In the genomic region with DNA sequence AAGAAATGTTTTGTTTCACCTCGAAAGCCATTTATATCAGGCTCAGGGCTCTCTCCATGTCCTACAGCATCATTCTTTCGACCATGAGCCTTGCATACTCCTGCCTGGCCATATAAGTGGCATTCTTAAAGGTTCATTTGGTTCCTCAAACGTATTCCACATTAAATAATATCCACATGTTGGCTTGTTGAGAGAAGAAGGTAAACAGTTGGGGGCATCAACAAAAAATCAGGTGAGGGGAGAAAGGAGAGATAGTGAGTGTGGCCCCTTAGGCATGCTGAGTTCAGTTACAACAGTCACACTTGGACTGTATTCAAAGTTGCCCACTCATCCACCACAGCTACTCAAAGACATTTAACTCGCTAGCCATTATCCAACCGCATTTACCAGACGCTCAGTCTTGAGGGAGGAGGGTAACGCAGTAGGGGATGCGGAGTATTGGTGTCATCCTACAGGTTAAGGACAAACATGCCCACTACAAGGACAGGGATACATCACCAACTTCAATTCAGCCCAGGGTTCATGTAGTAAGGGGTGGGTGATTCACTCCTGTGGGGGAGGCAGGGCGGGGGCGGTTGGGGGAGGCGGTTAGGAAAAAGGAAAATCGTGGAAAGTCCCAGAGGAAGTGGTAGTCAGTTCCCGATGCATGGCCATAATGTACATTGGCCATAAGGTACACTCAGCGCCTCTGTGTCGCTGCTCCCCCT, we compare ENCODE assay signal across 8 cellular contexts. TPM values are rescaled to one million over a fixed set of nuclear protein-coding genes. Genes with fewer than 3 reads are reported as not detected.
DNase-seq lines count a peak whose midpoint lies in the region; ATAC-seq and TF ChIP-seq lines count a peak whose summit lies in the region.

No MANE protein-coding gene starts in this region.

- no peaks in the 10 kb centered on the region for H3K27me3 ChIP-seq in SJCRH30

- H3K9me3 ChIP-seq in SJCRH30 (replicated peaks), result no peaks in the 10 kb centered on the region; the same call in 1 of the 2 replicates

- peaks cover 12% of the 10 kb centered on the region for H3K27me3 Mint-ChIP-seq in progenitor cell of endocrine pancreas

- peaks cover 34% of the 10 kb centered on the region for H3K4me1 Mint-ChIP-seq in progenitor cell of endocrine pancreas (ENCODE audit: low read depth)

- H3K27ac ChIP-seq in SJCRH30, result peak overlapping the region; percentile 68; the same call in 1 of the 2 replicates

- ATAC-seq in GM21737 (IDR thresholded peaks at IDR 0.05; ENCODE audit: unreplicated experiment) (no peak), HG02623 (IDR thresholded peaks at IDR 0.05; ENCODE audit: unreplicated experiment) (no peak)

- no peaks in the 10 kb centered on the region for H3K9me3 Mint-ChIP-seq in progenitor cell of endocrine pancreas (ENCODE audit: low read depth)

- peaks cover 3% of the 10 kb centered on the region; the same call in 1 of the 2 replicates for H3K36me3 ChIP-seq in SJCRH30

- peaks cover 5% of the 10 kb centered on the region for H3K36me3 Mint-ChIP-seq in progenitor cell of endocrine pancreas (ENCODE audit: insufficient read depth)

- H3K4me3 ChIP-seq in GM12875 (ENCODE audit: low read depth, low read length) (peak overlapping the region; percentile 82), SJCRH30 (peak overlapping the region; percentile 84), fibroblast of villous mesenchyme (ENCODE audit: low read depth, low read length) (peak overlapping the region; percentile 77)

- DNase-seq in SJCRH30, result peak; percentile 9 to 20
- DNase-seq in fibroblast of villous mesenchyme (ENCODE audit: low read depth), result peak; percentile 59
- no peak for DNase-seq in progenitor cell of endocrine pancreas (ENCODE audit: low spot score, unreplicated experiment)
- DNase-seq in SIG-M5 treated with dmso at 0.1 percent for 504 hours (lab: John Stamatoyannopoulos, UW; ENCODE audit: unreplicated experiment), result no peak
- DNase-seq in SIG-M5 (lab: John Stamatoyannopoulos, UW), result no peak

- peaks cover 8% of the 10 kb centered on the region for H3K4me1 ChIP-seq in SJCRH30

- TF ChIP-seq CTCF in GM12875 (IDR thresholded peaks at IDR 0.05; ENCODE audit: borderline replicate concordance, insufficient read depth, low read depth, low read length), result no peak
- TF ChIP-seq CTCF in fibroblast of villous mesenchyme (IDR thresholded peaks at IDR 0.05; ENCODE audit: insufficient read depth, low read depth, low read length), result no peak
- no peak for TF ChIP-seq CTCF in progenitor cell of endocrine pancreas (IDR thresholded peaks at IDR 0.05; ENCODE audit: unreplicated experiment)

- peak overlapping the region; percentile 95 for H3K4me3 Mint-ChIP-seq in progenitor cell of endocrine pancreas (ENCODE audit: low read depth)

- peak overlapping the region; percentile 96 for H3K27ac Mint-ChIP-seq in progenitor cell of endocrine pancreas

RNA-seq across cellular contexts. Expression of a gene that starts 1.4 kb away (rescaled TPM):
- 6.2 and 7.6 TPM in 2 replicates for total RNA-seq in SJCRH30 (2014; rRNA removed; shearing (Covaris generic))
- 13.2 and 14.2 TPM in 2 replicates for total RNA-seq in fibroblast of villous mesenchyme
- 21.3 and 22.3 TPM in 2 replicates for total RNA-seq in progenitor cell of endocrine pancreas

Comparison
In these comparisons a context has a peak if more than half of its experiments do, and no peak if none do; other contexts are left out.
1. DNase-seq: peak in SJCRH30 (2 of 2) and fibroblast of villous mesenchyme (single experiment); none in progenitor cell of endocrine pancreas (single experiment), SIG-M5 treated with dmso at 0.1 percent for 504 hours (single experiment) and SIG-M5 (single experiment).
2. Peak in every context shown above with its lines, with median percentiles within 50 percentile points of each other: H3K4me3 ChIP-seq.